In genomic region chr5:139760066-139761056, GRCh38 we compare ENCODE assay signal across 1 cellular context.
TF ChIP-seq lines count a peak whose summit lies in the region.

No MANE protein-coding gene starts in this region.

TF ChIP-seq in H1, 55 proteins besides CTCF, POLR2A, EP300 and RAD21 (continued from another document):
- TF ChIP-seq, protein P1, sequence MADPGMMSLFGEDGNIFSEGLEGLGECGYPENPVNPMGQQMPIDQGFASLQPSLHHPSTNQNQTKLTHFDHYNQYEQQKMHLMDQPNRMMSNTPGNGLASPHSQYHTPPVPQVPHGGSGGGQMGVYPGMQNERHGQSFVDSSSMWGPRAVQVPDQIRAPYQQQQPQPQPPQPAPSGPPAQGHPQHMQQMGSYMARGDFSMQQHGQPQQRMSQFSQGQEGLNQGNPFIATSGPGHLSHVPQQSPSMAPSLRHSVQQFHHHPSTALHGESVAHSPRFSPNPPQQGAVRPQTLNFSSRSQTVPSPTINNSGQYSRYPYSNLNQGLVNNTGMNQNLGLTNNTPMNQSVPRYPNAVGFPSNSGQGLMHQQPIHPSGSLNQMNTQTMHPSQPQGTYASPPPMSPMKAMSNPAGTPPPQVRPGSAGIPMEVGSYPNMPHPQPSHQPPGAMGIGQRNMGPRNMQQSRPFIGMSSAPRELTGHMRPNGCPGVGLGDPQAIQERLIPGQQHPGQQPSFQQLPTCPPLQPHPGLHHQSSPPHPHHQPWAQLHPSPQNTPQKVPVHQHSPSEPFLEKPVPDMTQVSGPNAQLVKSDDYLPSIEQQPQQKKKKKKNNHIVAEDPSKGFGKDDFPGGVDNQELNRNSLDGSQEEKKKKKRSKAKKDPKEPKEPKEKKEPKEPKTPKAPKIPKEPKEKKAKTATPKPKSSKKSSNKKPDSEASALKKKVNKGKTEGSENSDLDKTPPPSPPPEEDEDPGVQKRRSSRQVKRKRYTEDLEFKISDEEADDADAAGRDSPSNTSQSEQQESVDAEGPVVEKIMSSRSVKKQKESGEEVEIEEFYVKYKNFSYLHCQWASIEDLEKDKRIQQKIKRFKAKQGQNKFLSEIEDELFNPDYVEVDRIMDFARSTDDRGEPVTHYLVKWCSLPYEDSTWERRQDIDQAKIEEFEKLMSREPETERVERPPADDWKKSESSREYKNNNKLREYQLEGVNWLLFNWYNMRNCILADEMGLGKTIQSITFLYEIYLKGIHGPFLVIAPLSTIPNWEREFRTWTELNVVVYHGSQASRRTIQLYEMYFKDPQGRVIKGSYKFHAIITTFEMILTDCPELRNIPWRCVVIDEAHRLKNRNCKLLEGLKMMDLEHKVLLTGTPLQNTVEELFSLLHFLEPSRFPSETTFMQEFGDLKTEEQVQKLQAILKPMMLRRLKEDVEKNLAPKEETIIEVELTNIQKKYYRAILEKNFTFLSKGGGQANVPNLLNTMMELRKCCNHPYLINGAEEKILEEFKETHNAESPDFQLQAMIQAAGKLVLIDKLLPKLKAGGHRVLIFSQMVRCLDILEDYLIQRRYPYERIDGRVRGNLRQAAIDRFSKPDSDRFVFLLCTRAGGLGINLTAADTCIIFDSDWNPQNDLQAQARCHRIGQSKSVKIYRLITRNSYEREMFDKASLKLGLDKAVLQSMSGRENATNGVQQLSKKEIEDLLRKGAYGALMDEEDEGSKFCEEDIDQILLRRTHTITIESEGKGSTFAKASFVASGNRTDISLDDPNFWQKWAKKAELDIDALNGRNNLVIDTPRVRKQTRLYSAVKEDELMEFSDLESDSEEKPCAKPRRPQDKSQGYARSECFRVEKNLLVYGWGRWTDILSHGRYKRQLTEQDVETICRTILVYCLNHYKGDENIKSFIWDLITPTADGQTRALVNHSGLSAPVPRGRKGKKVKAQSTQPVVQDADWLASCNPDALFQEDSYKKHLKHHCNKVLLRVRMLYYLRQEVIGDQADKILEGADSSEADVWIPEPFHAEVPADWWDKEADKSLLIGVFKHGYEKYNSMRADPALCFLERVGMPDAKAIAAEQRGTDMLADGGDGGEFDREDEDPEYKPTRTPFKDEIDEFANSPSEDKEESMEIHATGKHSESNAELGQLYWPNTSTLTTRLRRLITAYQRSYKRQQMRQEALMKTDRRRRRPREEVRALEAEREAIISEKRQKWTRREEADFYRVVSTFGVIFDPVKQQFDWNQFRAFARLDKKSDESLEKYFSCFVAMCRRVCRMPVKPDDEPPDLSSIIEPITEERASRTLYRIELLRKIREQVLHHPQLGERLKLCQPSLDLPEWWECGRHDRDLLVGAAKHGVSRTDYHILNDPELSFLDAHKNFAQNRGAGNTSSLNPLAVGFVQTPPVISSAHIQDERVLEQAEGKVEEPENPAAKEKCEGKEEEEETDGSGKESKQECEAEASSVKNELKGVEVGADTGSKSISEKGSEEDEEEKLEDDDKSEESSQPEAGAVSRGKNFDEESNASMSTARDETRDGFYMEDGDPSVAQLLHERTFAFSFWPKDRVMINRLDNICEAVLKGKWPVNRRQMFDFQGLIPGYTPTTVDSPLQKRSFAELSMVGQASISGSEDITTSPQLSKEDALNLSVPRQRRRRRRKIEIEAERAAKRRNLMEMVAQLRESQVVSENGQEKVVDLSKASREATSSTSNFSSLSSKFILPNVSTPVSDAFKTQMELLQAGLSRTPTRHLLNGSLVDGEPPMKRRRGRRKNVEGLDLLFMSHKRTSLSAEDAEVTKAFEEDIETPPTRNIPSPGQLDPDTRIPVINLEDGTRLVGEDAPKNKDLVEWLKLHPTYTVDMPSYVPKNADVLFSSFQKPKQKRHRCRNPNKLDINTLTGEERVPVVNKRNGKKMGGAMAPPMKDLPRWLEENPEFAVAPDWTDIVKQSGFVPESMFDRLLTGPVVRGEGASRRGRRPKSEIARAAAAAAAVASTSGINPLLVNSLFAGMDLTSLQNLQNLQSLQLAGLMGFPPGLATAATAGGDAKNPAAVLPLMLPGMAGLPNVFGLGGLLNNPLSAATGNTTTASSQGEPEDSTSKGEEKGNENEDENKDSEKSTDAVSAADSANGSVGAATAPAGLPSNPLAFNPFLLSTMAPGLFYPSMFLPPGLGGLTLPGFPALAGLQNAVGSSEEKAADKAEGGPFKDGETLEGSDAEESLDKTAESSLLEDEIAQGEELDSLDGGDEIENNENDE (IDR thresholded peaks at IDR 0.05; ENCODE audit: insufficient replicate concordance, low read length): no peak
- TF ChIP-seq TEAD4 (IDR thresholded peaks at IDR 0.05; ENCODE audit: low read depth, low read length): no peak
